ENCODE assay signal across 1 cellular context in genomic region chr9:126957687-126958053, GRCh38.
TF ChIP-seq lines count a peak whose summit lies in the region.

No MANE protein-coding gene starts in this region.

TF ChIP-seq in K562, 482 proteins besides CTCF, POLR2A, EP300 and RAD21 (continued from another document):
- TF ChIP-seq FOXJ2 (tag; IDR thresholded peaks at IDR 0.05) (no peak), ZNF24 (IDR thresholded peaks at IDR 0.05) (no peak), ATF3 (IDR thresholded peaks at IDR 0.05) (peak; percentile 77; the same call in 1 of the 2 replicates), ATF3 (CRISPR knock-in tag; conservative IDR thresholded peaks at IDR 0.05) (no peak), NR2C2 (CRISPR knock-in tag; IDR thresholded peaks at IDR 0.05) (no peak), NR2C2 (tag; IDR thresholded peaks at IDR 0.05) (no peak), CCNT2 (IDR thresholded peaks at IDR 0.05; ENCODE audit: borderline replicate concordance, extremely low read depth, insufficient read length, low read depth, low read length) (no peak), POU5F1 (IDR thresholded peaks at IDR 0.05; ENCODE audit: borderline replicate concordance, low read depth, low read length, partially characterized antibody) (no peak), ZNF384 (IDR thresholded peaks at IDR 0.05; ENCODE audit: low read depth, low read length) (0 out of 2 replicates have a peak, but pooled peaks have one; percentile 49), NBN (IDR thresholded peaks at IDR 0.05; ENCODE audit: low read depth) (no peak), FOSL1 (tag; conservative IDR thresholded peaks at IDR 0.05) (peak; percentile 87), PHB (CRISPR knock-in tag; IDR thresholded peaks at IDR 0.05) (no peak), STAG1 (CRISPR knock-in tag; IDR thresholded peaks at IDR 0.05; ENCODE audit: borderline replicate concordance) (no peak), ETV5 (CRISPR knock-in tag; IDR thresholded peaks at IDR 0.05; ENCODE audit: low read depth) (no peak), STAT6 (CRISPR knock-in tag; IDR thresholded peaks at IDR 0.05) (no peak), BHLHE40 (IDR thresholded peaks at IDR 0.05; ENCODE audit: low read length) (peak; percentile 78), CBFA2T3 (IDR thresholded peaks at IDR 0.05) (peak; percentile 58), ZNF12 (CRISPR knock-in tag; IDR thresholded peaks at IDR 0.05) (no peak), CREB3L1 (IDR thresholded peaks at IDR 0.05; ENCODE audit: borderline replicate concordance, low read depth) (no peak), ZNF431 (CRISPR knock-in tag; IDR thresholded peaks at IDR 0.05) (no peak), NCOR1 (IDR thresholded peaks at IDR 0.05) (0 out of 2 replicates have a peak, but pooled peaks have one; percentile 26), ZNF239 (CRISPR knock-in tag; IDR thresholded peaks at IDR 0.05) (no peak), ZKSCAN3 (CRISPR knock-in tag; IDR thresholded peaks at IDR 0.05) (no peak), RERE (CRISPR knock-in tag; IDR thresholded peaks at IDR 0.05; ENCODE audit: borderline replicate concordance) (no peak), TRIM28 (IDR thresholded peaks at IDR 0.05) (no peak), ZNF134 (CRISPR knock-in tag; conservative IDR thresholded peaks at IDR 0.05) (no peak), SREBF2 (CRISPR knock-in tag; IDR thresholded peaks at IDR 0.05) (no peak), TCFL5 (CRISPR knock-in tag; conservative IDR thresholded peaks at IDR 0.05) (no peak), ARID1B (IDR thresholded peaks at IDR 0.05) (peak; percentile 74), ZBTB1 (CRISPR knock-in tag; IDR thresholded peaks at IDR 0.05; ENCODE audit: borderline replicate concordance, low read depth) (no peak), E2F1 (CRISPR knock-in tag; IDR thresholded peaks at IDR 0.05) (no peak), TCF3 (CRISPR knock-in tag; IDR thresholded peaks at IDR 0.05) (peak; percentile 71), SMARCE1 (IDR thresholded peaks at IDR 0.05) (peak; percentile 15; the same call in 1 of the 2 replicates), HMBOX1 (IDR thresholded peaks at IDR 0.05) (0 out of 2 replicates have a peak, but pooled peaks have one; percentile 15), JUND (IDR thresholded peaks at IDR 0.05; ENCODE audit: borderline replicate concordance, low read depth, low read length) (peak; percentile 88), JUND (tag; IDR thresholded peaks at IDR 0.05; ENCODE audit: borderline replicate concordance, low read depth, low read length) (peak; percentile 83; the same call in 1 of the 3 replicates), ZSCAN32 (CRISPR knock-in tag; IDR thresholded peaks at IDR 0.05) (no peak), PTBP1 (IDR thresholded peaks at IDR 0.05; ENCODE audit: low read depth, low read length) (no peak)
